ENCODE assay signal across 29 cellular contexts in the genomic region with DNA sequence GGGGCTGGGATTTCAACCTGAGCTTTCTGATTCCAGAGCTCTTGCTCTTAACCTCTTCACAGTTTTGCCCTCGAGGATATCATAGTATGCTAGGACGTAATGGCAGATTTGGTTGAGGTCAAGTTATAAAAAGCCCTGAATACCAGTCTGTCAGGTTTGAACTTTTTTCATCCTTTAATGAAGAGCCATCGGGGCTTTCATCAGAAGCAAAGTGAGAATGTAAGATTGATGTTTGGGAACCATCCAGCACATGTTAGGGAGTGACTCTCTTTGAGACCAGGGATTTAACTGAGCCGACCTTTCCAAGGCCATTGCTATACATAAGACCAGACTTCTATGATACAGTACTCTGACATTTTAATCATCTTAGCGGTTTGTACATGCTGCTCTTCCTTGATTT.
"Had no signal": no experiment of that assay in that cellular context is flagged by ENCODE, and none has a peak within 500 bp of the region (broad histone marks: within the 10 kb centered on the region; RNA-seq: fewer than 3 reads in every experiment).

No MANE protein-coding gene starts in this region.

- DNase-seq: activated CD4-positive, alpha-beta T cell treated with anti-CD3 and anti-CD28 coated beads for 1 hour; activated CD4-positive, alpha-beta T cell treated with anti-CD3 and anti-CD28 coated beads for 4 hours; activated CD4-positive, alpha-beta T cell treated with anti-CD3 and anti-CD28 coated beads, Interleukin-2, amount 50 U/mL, for 1 hour; activated CD4-positive, alpha-beta T cell treated with anti-CD3 and anti-CD28 coated beads, Interleukin-2, amount 50 U/mL, for 48 hours; activated CD8-positive, alpha-beta memory T cell treated with anti-CD3 and anti-CD28 coated beads for 24 hours; activated CD8-positive, alpha-beta memory T cell treated with anti-CD3 and anti-CD28 coated beads, Interleukin-2, amount 50 U/mL, for 4 hours; activated CD8-positive, alpha-beta T cell treated with anti-CD3 and anti-CD28 coated beads for 36 hours; activated effector memory CD4-positive, alpha-beta T cell treated with anti-CD3 and anti-CD28 coated beads, Interleukin-2, amount 50 U/mL, for 16 hours; activated naive CD4-positive, alpha-beta T cell treated with anti-CD3 and anti-CD28 coated beads for 36 hours; activated naive CD8-positive, alpha-beta T cell treated with anti-CD3 and anti-CD28 coated beads for 36 hours; activated naive CD8-positive, alpha-beta T cell treated with anti-CD3 and anti-CD28 coated beads, Interleukin-2, amount 50 U/mL, for 24 hours; activated T-cell treated with anti-CD3 and anti-CD28 coated beads, Interleukin-2, amount 50 U/mL, for 1 hour; activated T-cell treated with anti-CD3 and anti-CD28 coated beads, Interleukin-2, amount 50 U/mL, for 48 hours; adrenal gland; caudate nucleus; cortex of kidney; dermis blood vessel endothelial cell; effector CD4-positive, alpha-beta T cell; effector memory CD8-positive, alpha-beta T cell; erythroblast; gastrocnemius medialis; glutamatergic neuron; T-helper 2 cell had no signal

- H3K4me1 ChIP-seq: adrenal gland, ascending aorta, breast epithelium, foreskin keratinocyte, gastrocnemius medialis had no signal

- H3K4me3 ChIP-seq: adrenal gland, ascending aorta, breast epithelium, esophagus muscularis mucosa, gastrocnemius medialis had no signal

- H3K9me3 ChIP-seq: adrenal gland, ascending aorta, breast epithelium, esophagus muscularis mucosa, gastrocnemius medialis had no signal

- H3K36me3 ChIP-seq: adrenal gland, ascending aorta, breast epithelium, gastrocnemius medialis had no signal

- ATAC-seq: activated CD8-positive, alpha-beta T cell treated with anti-CD3 and anti-CD28 coated beads for 36 hours; activated naive CD8-positive, alpha-beta T cell treated with anti-CD3 and anti-CD28 coated beads, Interleukin-2, amount 50 U/mL, for 24 hours; effector memory CD8-positive, alpha-beta T cell; foreskin keratinocyte; gastrocnemius medialis; WTC11 had no signal

- H3K27ac ChIP-seq: adrenal gland, ascending aorta, breast epithelium, esophagus muscularis mucosa, foreskin keratinocyte, gastrocnemius medialis, VCaP had no signal

- H3K27me3 ChIP-seq: adrenal gland, ascending aorta, breast epithelium, esophagus muscularis mucosa, foreskin keratinocyte, gastrocnemius medialis had no signal
